20 cellular contexts compared by ENCODE assay signal in the genomic region with DNA sequence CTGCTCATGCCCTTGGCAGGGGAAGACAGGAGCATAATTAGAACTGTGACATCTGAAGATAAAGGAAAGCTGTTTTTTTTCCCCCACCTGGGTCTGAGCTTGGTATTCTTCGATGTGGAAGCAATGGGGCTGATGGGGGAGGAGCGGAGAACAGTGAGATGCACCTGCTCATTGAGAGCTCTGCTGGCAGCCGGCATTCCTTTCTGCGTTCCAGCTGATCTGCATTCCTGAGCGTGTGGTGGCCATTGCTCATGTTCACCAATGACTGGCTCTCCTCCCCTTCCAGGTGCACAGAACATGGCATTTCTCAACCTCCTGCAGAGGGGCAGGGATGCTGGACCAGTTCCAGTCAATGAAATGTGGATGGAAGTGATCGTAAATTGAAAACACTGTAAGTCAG.
A peak's percentile ranks its signal among the peaks of the same experiment; 100 is the strongest.
DNase-seq lines count a peak whose midpoint lies in the region; ATAC-seq and TF ChIP-seq lines count a peak whose summit lies in the region.
"Had no signal": no experiment of that assay in that cellular context is flagged by ENCODE, and none has a peak within 500 bp of the region (broad histone marks: within the 10 kb centered on the region; RNA-seq: fewer than 3 reads in every experiment).

No MANE protein-coding gene starts in this region.

- H3K4me3 ChIP-seq in RWPE2 (ENCODE audit: severe bottlenecking): no peak overlapping the region
- H3K4me3 ChIP-seq: left ventricle myocardium inferior, skin epidermis had no signal

- peak overlapping the region; percentile 27 for H3K4me3 Mint-ChIP-seq in type B pancreatic cell
- H3K4me3 Mint-ChIP-seq in activated T-helper 17 cell treated with anti-CD3 and anti-CD28 coated beads, Interleukin-2, amount 50 U/mL, for 72 hours: no peak overlapping the region
- H3K4me3 Mint-ChIP-seq: activated CD4-positive, alpha-beta T cell treated with anti-CD3 and anti-CD28 coated beads for 36 hours; CD4-positive, CD25-positive, alpha-beta regulatory T cell; IgD-negative memory B cell; natural killer cell treated with Interleukin-12 subunit alpha and Interleukin-12 subunit beta and Interleukin-15 and Interleukin-18, amount 100 ng/mL, for 72 hours had no signal

- TF ChIP-seq CTCF in RWPE2 (IDR thresholded peaks at IDR 0.05; ENCODE audit: poor library complexity, severe bottlenecking) (no peak), type B pancreatic cell (conservative IDR thresholded peaks at IDR 0.05) (no peak)

- peaks cover 8% of the 10 kb centered on the region for H3K27me3 Mint-ChIP-seq in type B pancreatic cell
- peaks cover 17% of the 10 kb centered on the region for H3K27me3 Mint-ChIP-seq in activated T-helper 17 cell treated with anti-CD3 and anti-CD28 coated beads, Interleukin-2, amount 50 U/mL, for 72 hours
- H3K27me3 Mint-ChIP-seq: natural killer cell treated with Interleukin-12 subunit alpha and Interleukin-12 subunit beta and Interleukin-15 and Interleukin-18, amount 100 ng/mL, for 72 hours had no signal

- H3K4me1 ChIP-seq in RWPE2 (ENCODE audit: insufficient read depth, poor library complexity, severe bottlenecking): no peaks in the 10 kb centered on the region
- H3K4me1 ChIP-seq: left ventricle myocardium inferior had no signal

- H3K9me3 Mint-ChIP-seq in type B pancreatic cell: no peaks in the 10 kb centered on the region
- peaks cover 3% of the 10 kb centered on the region for H3K9me3 Mint-ChIP-seq in activated T-helper 17 cell treated with anti-CD3 and anti-CD28 coated beads, Interleukin-2, amount 50 U/mL, for 72 hours
- H3K9me3 Mint-ChIP-seq: natural killer cell treated with Interleukin-12 subunit alpha and Interleukin-12 subunit beta and Interleukin-15 and Interleukin-18, amount 100 ng/mL, for 72 hours had no signal

- no peaks in the 10 kb centered on the region for H3K36me3 ChIP-seq in RWPE2 (ENCODE audit: low read depth)
- H3K36me3 ChIP-seq: left ventricle myocardium inferior had no signal

- H3K9me3 ChIP-seq in RWPE2 (ENCODE audit: severe bottlenecking): no peaks in the 10 kb centered on the region

- peak; percentile 82; the same call in 2 of the 3 replicates for ATAC-seq in RWPE2 (ENCODE audit: low read depth)
- no peak for ATAC-seq in HG03280 (IDR thresholded peaks at IDR 0.05; ENCODE audit: unreplicated experiment)
- ATAC-seq in GM21529 (IDR thresholded peaks at IDR 0.05; ENCODE audit: unreplicated experiment): no peak
- no peak for ATAC-seq in activated T-helper 17 cell treated with anti-CD3 and anti-CD28 coated beads, Interleukin-2, amount 50 U/mL, for 72 hours (replicated peaks)
- ATAC-seq: activated CD4-positive, alpha-beta T cell treated with anti-CD3 and anti-CD28 coated beads for 36 hours; natural killer cell treated with Interleukin-12 subunit alpha and Interleukin-12 subunit beta and Interleukin-15 and Interleukin-18, amount 100 ng/mL, for 72 hours had no signal

- H3K36me3 Mint-ChIP-seq in type B pancreatic cell: no peaks in the 10 kb centered on the region
- H3K36me3 Mint-ChIP-seq in activated T-helper 17 cell treated with anti-CD3 and anti-CD28 coated beads, Interleukin-2, amount 50 U/mL, for 72 hours (ENCODE audit: low read depth): no peaks in the 10 kb centered on the region
- H3K36me3 Mint-ChIP-seq: CD4-positive, CD25-positive, alpha-beta regulatory T cell; IgD-negative memory B cell; natural killer cell treated with Interleukin-12 subunit alpha and Interleukin-12 subunit beta and Interleukin-15 and Interleukin-18, amount 100 ng/mL, for 72 hours had no signal

- H3K4me1 Mint-ChIP-seq in type B pancreatic cell (ENCODE audit: unreplicated experiment): peaks cover 9% of the 10 kb centered on the region
- no peaks in the 10 kb centered on the region for H3K4me1 Mint-ChIP-seq in activated T-helper 17 cell treated with anti-CD3 and anti-CD28 coated beads, Interleukin-2, amount 50 U/mL, for 72 hours
- H3K4me1 Mint-ChIP-seq: activated CD4-positive, alpha-beta T cell treated with anti-CD3 and anti-CD28 coated beads for 36 hours; CD4-positive, CD25-positive, alpha-beta regulatory T cell; IgD-negative memory B cell had no signal

- DNase-seq in NCI-H1417 (lab: John Stamatoyannopoulos, UW): peak; percentile 7 to 76 (median 44)
- no peak for DNase-seq in NCI-H1417 treated with DMSO at 0.1 percent for 48 hours (lab: John Stamatoyannopoulos, UW)
- no peak for DNase-seq in RWPE2 (ENCODE audit: low spot score)
- peak; percentile 56 for DNase-seq in iPS DF 4.7 (ENCODE audit: extremely low read depth, low spot score)
- no peak for DNase-seq in type B pancreatic cell (ENCODE audit: extremely low spot score, unreplicated experiment)
- DNase-seq: activated CD4-positive, alpha-beta T cell treated with anti-CD3 and anti-CD28 coated beads for 36 hours; aorta; CD4-positive, CD25-positive, alpha-beta regulatory T cell; effector CD8-positive, alpha-beta T cell; foreskin melanocyte; left ventricle myocardium inferior; NCI-H1436; T-helper 1 cell had no signal

- peaks cover 50% of the 10 kb centered on the region for H3K27me3 ChIP-seq in RWPE2 (ENCODE audit: insufficient read depth, poor library complexity, severe bottlenecking)

- peak overlapping the region; percentile 49 for H3K27ac Mint-ChIP-seq in type B pancreatic cell
- no peak overlapping the region for H3K27ac Mint-ChIP-seq in activated T-helper 17 cell treated with anti-CD3 and anti-CD28 coated beads, Interleukin-2, amount 50 U/mL, for 72 hours
- H3K27ac Mint-ChIP-seq: activated CD4-positive, alpha-beta T cell treated with anti-CD3 and anti-CD28 coated beads for 36 hours; CD4-positive, CD25-positive, alpha-beta regulatory T cell; IgD-negative memory B cell; natural killer cell treated with Interleukin-12 subunit alpha and Interleukin-12 subunit beta and Interleukin-15 and Interleukin-18, amount 100 ng/mL, for 72 hours had no signal

- H3K27ac ChIP-seq in RWPE2 (ENCODE audit: poor library complexity, severe bottlenecking): no peak overlapping the region
- H3K27ac ChIP-seq: 22Rv1, left ventricle myocardium inferior, skin epidermis had no signal

Comparison
In these comparisons a context has a peak if more than half of its experiments do, and no peak if none do; other contexts are left out.
1. DNase-seq: peak in NCI-H1417 (3 of 3) and iPS DF 4.7 (single experiment); none in NCI-H1417 treated with DMSO at 0.1 percent for 48 hours (single experiment), RWPE2 (single experiment) and type B pancreatic cell (single experiment).